1 cellular context compared by ENCODE assay signal in the genomic region with DNA sequence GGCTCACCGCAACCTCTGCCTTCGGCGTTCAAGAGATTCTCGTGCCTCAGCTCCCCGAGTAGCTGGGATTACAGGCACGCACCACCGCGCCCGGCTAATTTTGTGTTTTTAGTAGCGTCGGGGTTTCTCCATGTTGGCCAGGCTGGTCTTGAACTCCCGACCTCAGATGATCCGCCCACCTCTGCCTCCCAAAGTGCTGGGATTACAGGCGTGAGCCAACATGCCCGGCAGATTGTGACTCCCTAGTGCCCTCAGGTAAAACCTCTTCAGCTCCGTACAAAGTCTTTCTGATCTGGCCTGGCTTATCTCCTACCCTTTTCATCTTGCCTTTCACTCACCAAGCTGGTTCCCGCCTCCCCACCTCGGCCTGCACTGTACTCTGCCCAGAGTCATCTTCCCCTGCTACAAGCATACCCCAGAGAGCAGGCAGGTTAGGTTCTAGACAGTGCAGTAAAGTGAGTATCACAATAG.
TF ChIP-seq lines count a peak whose summit lies in the region.

No MANE protein-coding gene starts in this region.

TF ChIP-seq in HepG2, 621 proteins besides CTCF, POLR2A, EP300 and RAD21 (continued from another document and continues in another):
- TF ChIP-seq, protein P1, sequence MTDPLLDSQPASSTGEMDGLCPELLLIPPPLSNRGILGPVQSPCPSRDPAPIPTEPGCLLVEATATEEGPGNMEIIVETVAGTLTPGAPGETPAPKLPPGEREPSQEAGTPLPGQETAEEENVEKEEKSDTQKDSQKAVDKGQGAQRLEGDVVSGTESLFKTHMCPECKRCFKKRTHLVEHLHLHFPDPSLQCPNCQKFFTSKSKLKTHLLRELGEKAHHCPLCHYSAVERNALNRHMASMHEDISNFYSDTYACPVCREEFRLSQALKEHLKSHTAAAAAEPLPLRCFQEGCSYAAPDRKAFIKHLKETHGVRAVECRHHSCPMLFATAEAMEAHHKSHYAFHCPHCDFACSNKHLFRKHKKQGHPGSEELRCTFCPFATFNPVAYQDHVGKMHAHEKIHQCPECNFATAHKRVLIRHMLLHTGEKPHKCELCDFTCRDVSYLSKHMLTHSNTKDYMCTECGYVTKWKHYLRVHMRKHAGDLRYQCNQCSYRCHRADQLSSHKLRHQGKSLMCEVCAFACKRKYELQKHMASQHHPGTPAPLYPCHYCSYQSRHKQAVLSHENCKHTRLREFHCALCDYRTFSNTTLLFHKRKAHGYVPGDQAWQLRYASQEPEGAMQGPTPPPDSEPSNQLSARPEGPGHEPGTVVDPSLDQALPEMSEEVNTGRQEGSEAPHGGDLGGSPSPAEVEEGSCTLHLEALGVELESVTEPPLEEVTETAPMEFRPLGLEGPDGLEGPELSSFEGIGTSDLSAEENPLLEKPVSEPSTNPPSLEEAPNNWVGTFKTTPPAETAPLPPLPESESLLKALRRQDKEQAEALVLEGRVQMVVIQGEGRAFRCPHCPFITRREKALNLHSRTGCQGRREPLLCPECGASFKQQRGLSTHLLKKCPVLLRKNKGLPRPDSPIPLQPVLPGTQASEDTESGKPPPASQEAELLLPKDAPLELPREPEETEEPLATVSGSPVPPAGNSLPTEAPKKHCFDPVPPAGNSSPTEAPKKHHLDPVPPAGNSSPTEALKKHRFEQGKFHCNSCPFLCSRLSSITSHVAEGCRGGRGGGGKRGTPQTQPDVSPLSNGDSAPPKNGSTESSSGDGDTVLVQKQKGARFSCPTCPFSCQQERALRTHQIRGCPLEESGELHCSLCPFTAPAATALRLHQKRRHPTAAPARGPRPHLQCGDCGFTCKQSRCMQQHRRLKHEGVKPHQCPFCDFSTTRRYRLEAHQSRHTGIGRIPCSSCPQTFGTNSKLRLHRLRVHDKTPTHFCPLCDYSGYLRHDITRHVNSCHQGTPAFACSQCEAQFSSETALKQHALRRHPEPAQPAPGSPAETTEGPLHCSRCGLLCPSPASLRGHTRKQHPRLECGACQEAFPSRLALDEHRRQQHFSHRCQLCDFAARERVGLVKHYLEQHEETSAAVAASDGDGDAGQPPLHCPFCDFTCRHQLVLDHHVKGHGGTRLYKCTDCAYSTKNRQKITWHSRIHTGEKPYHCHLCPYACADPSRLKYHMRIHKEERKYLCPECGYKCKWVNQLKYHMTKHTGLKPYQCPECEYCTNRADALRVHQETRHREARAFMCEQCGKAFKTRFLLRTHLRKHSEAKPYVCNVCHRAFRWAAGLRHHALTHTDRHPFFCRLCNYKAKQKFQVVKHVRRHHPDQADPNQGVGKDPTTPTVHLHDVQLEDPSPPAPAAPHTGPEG (CRISPR knock-in tag; IDR thresholded peaks at IDR 0.05), result no peak
- TF ChIP-seq BCL6 (CRISPR knock-in tag; IDR thresholded peaks at IDR 0.05) (no peak), HHEX (CRISPR knock-in tag; IDR thresholded peaks at IDR 0.05) (no peak), RBAK (CRISPR knock-in tag; IDR thresholded peaks at IDR 0.05) (no peak; the same call in 1 of the 2 replicates), ZNF839 (CRISPR knock-in tag; IDR thresholded peaks at IDR 0.05; ENCODE audit: borderline replicate concordance) (no peak), ZNF337 (CRISPR knock-in tag; IDR thresholded peaks at IDR 0.05; ENCODE audit: borderline replicate concordance, low read depth) (no peak), ZNF781 (CRISPR knock-in tag; IDR thresholded peaks at IDR 0.05; ENCODE audit: borderline replicate concordance, not compliant biosample characterization) (no peak), ZNF354B (CRISPR knock-in tag; IDR thresholded peaks at IDR 0.05) (no peak), MTA3 (CRISPR knock-in tag; IDR thresholded peaks at IDR 0.05) (no peak), NFKB2 (CRISPR knock-in tag; IDR thresholded peaks at IDR 0.05; ENCODE audit: borderline replicate concordance) (no peak), IRF2 (CRISPR knock-in tag; IDR thresholded peaks at IDR 0.05) (peak; percentile 39; the same call in 1 of the 2 replicates), ZNF256 (CRISPR knock-in tag; conservative IDR thresholded peaks at IDR 0.05) (no peak), RFX3 (CRISPR knock-in tag; IDR thresholded peaks at IDR 0.05) (no peak)
- TF ChIP-seq, protein P2, sequence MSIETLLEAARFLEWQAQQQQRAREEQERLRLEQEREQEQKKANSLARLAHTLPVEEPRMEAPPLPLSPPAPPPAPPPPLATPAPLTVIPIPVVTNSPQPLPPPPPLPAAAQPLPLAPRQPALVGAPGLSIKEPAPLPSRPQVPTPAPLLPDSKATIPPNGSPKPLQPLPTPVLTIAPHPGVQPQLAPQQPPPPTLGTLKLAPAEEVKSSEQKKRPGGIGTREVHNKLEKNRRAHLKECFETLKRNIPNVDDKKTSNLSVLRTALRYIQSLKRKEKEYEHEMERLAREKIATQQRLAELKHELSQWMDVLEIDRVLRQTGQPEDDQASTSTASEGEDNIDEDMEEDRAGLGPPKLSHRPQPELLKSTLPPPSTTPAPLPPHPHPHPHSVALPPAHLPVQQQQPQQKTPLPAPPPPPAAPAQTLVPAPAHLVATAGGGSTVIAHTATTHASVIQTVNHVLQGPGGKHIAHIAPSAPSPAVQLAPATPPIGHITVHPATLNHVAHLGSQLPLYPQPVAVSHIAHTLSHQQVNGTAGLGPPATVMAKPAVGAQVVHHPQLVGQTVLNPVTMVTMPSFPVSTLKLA (IDR thresholded peaks at IDR 0.05), result no peak
- TF ChIP-seq, protein P3, sequence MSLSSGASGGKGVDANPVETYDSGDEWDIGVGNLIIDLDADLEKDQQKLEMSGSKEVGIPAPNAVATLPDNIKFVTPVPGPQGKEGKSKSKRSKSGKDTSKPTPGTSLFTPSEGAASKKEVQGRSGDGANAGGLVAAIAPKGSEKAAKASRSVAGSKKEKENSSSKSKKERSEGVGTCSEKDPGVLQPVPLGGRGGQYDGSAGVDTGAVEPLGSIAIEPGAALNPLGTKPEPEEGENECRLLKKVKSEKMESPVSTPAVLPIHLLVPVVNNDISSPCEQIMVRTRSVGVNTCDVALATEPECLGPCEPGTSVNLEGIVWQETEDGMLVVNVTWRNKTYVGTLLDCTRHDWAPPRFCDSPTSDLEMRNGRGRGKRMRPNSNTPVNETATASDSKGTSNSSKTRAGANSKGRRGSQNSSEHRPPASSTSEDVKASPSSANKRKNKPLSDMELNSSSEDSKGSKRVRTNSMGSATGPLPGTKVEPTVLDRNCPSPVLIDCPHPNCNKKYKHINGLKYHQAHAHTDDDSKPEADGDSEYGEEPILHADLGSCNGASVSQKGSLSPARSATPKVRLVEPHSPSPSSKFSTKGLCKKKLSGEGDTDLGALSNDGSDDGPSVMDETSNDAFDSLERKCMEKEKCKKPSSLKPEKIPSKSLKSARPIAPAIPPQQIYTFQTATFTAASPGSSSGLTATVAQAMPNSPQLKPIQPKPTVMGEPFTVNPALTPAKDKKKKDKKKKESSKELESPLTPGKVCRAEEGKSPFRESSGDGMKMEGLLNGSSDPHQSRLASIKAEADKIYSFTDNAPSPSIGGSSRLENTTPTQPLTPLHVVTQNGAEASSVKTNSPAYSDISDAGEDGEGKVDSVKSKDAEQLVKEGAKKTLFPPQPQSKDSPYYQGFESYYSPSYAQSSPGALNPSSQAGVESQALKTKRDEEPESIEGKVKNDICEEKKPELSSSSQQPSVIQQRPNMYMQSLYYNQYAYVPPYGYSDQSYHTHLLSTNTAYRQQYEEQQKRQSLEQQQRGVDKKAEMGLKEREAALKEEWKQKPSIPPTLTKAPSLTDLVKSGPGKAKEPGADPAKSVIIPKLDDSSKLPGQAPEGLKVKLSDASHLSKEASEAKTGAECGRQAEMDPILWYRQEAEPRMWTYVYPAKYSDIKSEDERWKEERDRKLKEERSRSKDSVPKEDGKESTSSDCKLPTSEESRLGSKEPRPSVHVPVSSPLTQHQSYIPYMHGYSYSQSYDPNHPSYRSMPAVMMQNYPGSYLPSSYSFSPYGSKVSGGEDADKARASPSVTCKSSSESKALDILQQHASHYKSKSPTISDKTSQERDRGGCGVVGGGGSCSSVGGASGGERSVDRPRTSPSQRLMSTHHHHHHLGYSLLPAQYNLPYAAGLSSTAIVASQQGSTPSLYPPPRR (CRISPR knock-in tag; IDR thresholded peaks at IDR 0.05; ENCODE audit: borderline replicate concordance), result no peak
- TF ChIP-seq, protein P4, sequence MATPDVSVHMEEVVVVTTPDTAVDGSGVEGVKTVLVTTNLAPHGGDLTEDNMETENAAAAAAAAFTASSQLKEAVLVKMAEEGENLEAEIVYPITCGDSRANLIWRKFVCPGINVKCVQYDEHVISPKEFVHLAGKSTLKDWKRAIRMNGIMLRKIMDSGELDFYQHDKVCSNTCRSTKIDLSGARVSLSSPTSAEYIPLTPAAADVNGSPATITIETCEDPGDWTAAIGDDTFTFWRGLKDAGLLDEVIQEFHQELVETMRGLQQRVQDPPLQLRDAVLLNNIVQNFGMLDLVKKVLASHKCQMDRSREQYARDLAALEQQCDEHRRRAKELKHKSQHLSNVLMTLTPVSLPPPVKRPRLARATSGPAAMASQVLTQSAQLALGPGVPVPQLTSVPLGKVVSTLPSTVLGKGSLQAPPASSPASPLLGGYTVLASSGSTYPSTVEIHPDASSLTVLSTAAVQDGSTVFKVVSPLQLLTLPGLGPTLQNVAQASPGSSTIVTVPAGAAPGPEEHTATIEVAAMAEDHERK (CRISPR knock-in tag; IDR thresholded peaks at IDR 0.05; ENCODE audit: low read depth), result no peak
- TF ChIP-seq, protein P5, sequence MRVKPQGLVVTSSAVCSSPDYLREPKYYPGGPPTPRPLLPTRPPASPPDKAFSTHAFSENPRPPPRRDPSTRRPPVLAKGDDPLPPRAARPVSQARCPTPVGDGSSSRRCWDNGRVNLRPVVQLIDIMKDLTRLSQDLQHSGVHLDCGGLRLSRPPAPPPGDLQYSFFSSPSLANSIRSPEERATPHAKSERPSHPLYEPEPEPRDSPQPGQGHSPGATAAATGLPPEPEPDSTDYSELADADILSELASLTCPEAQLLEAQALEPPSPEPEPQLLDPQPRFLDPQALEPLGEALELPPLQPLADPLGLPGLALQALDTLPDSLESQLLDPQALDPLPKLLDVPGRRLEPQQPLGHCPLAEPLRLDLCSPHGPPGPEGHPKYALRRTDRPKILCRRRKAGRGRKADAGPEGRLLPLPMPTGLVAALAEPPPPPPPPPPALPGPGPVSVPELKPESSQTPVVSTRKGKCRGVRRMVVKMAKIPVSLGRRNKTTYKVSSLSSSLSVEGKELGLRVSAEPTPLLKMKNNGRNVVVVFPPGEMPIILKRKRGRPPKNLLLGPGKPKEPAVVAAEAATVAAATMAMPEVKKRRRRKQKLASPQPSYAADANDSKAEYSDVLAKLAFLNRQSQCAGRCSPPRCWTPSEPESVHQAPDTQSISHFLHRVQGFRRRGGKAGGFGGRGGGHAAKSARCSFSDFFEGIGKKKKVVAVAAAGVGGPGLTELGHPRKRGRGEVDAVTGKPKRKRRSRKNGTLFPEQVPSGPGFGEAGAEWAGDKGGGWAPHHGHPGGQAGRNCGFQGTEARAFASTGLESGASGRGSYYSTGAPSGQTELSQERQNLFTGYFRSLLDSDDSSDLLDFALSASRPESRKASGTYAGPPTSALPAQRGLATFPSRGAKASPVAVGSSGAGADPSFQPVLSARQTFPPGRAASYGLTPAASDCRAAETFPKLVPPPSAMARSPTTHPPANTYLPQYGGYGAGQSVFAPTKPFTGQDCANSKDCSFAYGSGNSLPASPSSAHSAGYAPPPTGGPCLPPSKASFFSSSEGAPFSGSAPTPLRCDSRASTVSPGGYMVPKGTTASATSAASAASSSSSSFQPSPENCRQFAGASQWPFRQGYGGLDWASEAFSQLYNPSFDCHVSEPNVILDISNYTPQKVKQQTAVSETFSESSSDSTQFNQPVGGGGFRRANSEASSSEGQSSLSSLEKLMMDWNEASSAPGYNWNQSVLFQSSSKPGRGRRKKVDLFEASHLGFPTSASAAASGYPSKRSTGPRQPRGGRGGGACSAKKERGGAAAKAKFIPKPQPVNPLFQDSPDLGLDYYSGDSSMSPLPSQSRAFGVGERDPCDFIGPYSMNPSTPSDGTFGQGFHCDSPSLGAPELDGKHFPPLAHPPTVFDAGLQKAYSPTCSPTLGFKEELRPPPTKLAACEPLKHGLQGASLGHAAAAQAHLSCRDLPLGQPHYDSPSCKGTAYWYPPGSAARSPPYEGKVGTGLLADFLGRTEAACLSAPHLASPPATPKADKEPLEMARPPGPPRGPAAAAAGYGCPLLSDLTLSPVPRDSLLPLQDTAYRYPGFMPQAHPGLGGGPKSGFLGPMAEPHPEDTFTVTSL (CRISPR knock-in tag; IDR thresholded peaks at IDR 0.05; ENCODE audit: borderline replicate concordance), result 0 out of 2 replicates have a peak, but pooled peaks have one; percentile 11
- TF ChIP-seq, protein P6, sequence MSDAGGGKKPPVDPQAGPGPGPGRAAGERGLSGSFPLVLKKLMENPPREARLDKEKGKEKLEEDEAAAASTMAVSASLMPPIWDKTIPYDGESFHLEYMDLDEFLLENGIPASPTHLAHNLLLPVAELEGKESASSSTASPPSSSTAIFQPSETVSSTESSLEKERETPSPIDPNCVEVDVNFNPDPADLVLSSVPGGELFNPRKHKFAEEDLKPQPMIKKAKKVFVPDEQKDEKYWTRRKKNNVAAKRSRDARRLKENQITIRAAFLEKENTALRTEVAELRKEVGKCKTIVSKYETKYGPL (CRISPR knock-in tag; IDR thresholded peaks at IDR 0.05), result no peak
- TF ChIP-seq, protein P7, sequence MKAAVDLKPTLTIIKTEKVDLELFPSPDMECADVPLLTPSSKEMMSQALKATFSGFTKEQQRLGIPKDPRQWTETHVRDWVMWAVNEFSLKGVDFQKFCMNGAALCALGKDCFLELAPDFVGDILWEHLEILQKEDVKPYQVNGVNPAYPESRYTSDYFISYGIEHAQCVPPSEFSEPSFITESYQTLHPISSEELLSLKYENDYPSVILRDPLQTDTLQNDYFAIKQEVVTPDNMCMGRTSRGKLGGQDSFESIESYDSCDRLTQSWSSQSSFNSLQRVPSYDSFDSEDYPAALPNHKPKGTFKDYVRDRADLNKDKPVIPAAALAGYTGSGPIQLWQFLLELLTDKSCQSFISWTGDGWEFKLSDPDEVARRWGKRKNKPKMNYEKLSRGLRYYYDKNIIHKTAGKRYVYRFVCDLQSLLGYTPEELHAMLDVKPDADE (CRISPR knock-in tag; IDR thresholded peaks at IDR 0.05), result no peak
- TF ChIP-seq, protein P8, sequence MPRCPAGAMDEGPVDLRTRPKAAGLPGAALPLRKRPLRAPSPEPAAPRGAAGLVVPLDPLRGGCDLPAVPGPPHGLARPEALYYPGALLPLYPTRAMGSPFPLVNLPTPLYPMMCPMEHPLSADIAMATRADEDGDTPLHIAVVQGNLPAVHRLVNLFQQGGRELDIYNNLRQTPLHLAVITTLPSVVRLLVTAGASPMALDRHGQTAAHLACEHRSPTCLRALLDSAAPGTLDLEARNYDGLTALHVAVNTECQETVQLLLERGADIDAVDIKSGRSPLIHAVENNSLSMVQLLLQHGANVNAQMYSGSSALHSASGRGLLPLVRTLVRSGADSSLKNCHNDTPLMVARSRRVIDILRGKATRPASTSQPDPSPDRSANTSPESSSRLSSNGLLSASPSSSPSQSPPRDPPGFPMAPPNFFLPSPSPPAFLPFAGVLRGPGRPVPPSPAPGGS (CRISPR knock-in tag; IDR thresholded peaks at IDR 0.05), result no peak
